Comparison of ENCODE assay signal across 8 cellular contexts in the genomic region with DNA sequence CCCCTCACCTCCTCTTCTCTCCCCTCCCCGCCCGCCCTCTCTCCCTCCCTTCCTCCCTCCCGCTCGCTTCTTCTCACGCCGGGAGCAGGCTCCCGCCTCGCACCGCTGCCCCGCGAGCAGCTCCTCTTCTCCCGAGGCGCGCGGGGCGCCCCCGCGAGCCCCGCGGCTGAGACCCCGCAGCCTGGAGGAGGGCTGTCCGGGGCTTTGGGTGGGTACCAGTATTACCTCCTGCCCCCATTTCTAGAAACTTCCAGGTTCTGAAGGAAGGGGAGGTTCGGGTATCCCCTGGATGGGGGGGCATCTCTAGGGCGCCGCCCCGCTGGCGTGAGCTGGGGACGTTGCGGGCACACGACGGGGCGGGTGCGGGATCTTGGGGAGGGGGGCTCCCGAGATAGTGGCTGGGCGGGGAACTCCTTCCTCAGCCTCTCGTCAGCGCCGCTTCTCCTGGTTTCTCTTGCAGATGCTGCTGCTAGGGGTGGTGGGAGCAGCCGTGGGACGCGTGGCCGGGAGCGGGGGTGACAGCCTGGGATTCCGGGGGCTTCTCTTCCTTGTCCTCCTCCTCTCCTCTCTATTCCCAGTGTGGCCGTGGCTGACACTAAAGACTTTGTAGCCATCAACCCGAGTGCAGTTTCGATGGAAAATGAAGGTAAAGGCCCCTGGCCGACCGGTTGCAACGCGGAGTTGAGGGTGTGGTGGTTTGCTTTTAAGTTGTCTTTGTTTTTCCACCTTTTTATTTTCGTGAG. TPM values are rescaled to one million over a fixed set of nuclear protein-coding genes. Genes with fewer than 3 reads are reported as not detected.
DNase-seq lines count a peak whose midpoint lies in the region; ATAC-seq lines count a peak whose summit lies in the region.

No MANE protein-coding gene starts in this region.

- H3K27me3 Mint-ChIP-seq in activated CD4-positive, alpha-beta T cell treated with anti-CD3 and anti-CD28 coated beads, Interleukin-2, amount 10 ng/mL, durations not matched to agents 24 days and 14 days: no peaks in the 10 kb centered on the region
- no peaks in the 10 kb centered on the region for H3K27me3 Mint-ChIP-seq in effector memory CD8-positive, alpha-beta T cell

- peak overlapping the region; percentile 94 for H3K18ac ChIP-seq in mesendoderm (ENCODE audit: low read length)

- no peaks in the 10 kb centered on the region for H3K9me3 ChIP-seq in Karpas-422 (ENCODE audit: low read length)

- intact Hi-C loops in activated CD4-positive, alpha-beta T cell treated with anti-CD3 and anti-CD28 coated beads, Interleukin-2, amount 10 ng/mL, durations not matched to agents 24 days and 14 days (cut with micrococcal nuclease): loop anchor here (2.0 to 5.0 kb wide), 2 partner anchors 54 to 782 kb away; no protein-coding TSS in a partner anchor

- no peaks in the 10 kb centered on the region for H3K9me2 ChIP-seq in Karpas-422 (replicated peaks; ENCODE audit: insufficient read depth, low read length)

- no peak overlapping the region for H2BK120ac ChIP-seq in mesendoderm (ENCODE audit: low read depth, low read length)

- DNase-seq in ELF-1 (ENCODE audit: low read depth, low spot score): peak; percentile 47
- DNase-seq in Karpas-422: peak; percentile 79
- peak; percentile 86 for DNase-seq in activated CD4-positive, alpha-beta T cell treated with anti-CD3 and anti-CD28 coated beads, Interleukin-2, amount 10 ng/mL, durations not matched to agents 24 days and 14 days
- DNase-seq in effector memory CD8-positive, alpha-beta T cell: peak; percentile 20 to 34 (median 33)
- no peak for DNase-seq in mesendoderm
- DNase-seq in stimulated activated CD8-positive, alpha-beta memory T cell treated with anti-CD3 and anti-CD28 coated beads, Interleukin-15, amount 100 ng/mL, for 24 hours (ENCODE audit: low read depth): peak; percentile 11
- no peak for DNase-seq in GM19240 (ENCODE audit: insufficient read length, low spot score)

- H3K27ac Mint-ChIP-seq in activated CD4-positive, alpha-beta T cell treated with anti-CD3 and anti-CD28 coated beads, Interleukin-2, amount 10 ng/mL, durations not matched to agents 24 days and 14 days: peak overlapping the region; percentile 94
- H3K27ac Mint-ChIP-seq in effector memory CD8-positive, alpha-beta T cell: peak overlapping the region; percentile 99

- peak overlapping the region; percentile 97 for H3K9ac ChIP-seq in Karpas-422 (ENCODE audit: low read length)
- peak overlapping the region; percentile 62 for H3K9ac ChIP-seq in mesendoderm (ENCODE audit: low read length)

- H3K36me3 Mint-ChIP-seq in activated CD4-positive, alpha-beta T cell treated with anti-CD3 and anti-CD28 coated beads, Interleukin-2, amount 10 ng/mL, durations not matched to agents 24 days and 14 days (ENCODE audit: low read depth): no peaks in the 10 kb centered on the region
- H3K36me3 Mint-ChIP-seq in effector memory CD8-positive, alpha-beta T cell (ENCODE audit: insufficient read depth): peaks cover 19% of the 10 kb centered on the region

- H3K36me3 ChIP-seq in Karpas-422 (ENCODE audit: insufficient read depth, low read length) (peaks cover 6% of the 10 kb centered on the region; the same call in 1 of the 2 replicates), mesendoderm (ENCODE audit: control insufficient read depth, insufficient read depth, low read length) (no peaks in the 10 kb centered on the region)

- peak overlapping the region; percentile 85 for H3K4me2 ChIP-seq in Karpas-422 (ENCODE audit: low read depth, low read length, poor library complexity, severe bottlenecking)
- H3K4me2 ChIP-seq in mesendoderm (ENCODE audit: low read length): peak overlapping the region; percentile 21

- peak overlapping the region; percentile 75 for H3K4me3 ChIP-seq in Karpas-422 (ENCODE audit: low read length)
- H3K4me3 ChIP-seq in mesendoderm (ENCODE audit: low read length): peak overlapping the region; percentile 16

- peak overlapping the region; percentile 78 for H3K56ac ChIP-seq in mesendoderm (ENCODE audit: low read length)

- H3K79me1 ChIP-seq in mesendoderm (ENCODE audit: low read length): no peaks in the 10 kb centered on the region

- H4K20me1 ChIP-seq in Karpas-422 (ENCODE audit: insufficient read depth, low read depth, low read length): peaks cover 23% of the 10 kb centered on the region

- no peak overlapping the region for H2BK15ac ChIP-seq in mesendoderm (replicated peaks; ENCODE audit: low read depth)

- peak overlapping the region; percentile 74 for H2BK5ac ChIP-seq in mesendoderm (ENCODE audit: low read length)

- no peak overlapping the region for H2AFZ ChIP-seq in Karpas-422 (ENCODE audit: low read length)

- no peak overlapping the region for H2AK5ac ChIP-seq in mesendoderm (ENCODE audit: low read length)

- H3K79me2 ChIP-seq in Karpas-422 (ENCODE audit: low read length): peaks cover 60% of the 10 kb centered on the region
- peaks cover 35% of the 10 kb centered on the region for H3K79me2 ChIP-seq in mesendoderm (ENCODE audit: control insufficient read depth, insufficient read depth, low read length)

- no peak overlapping the region for H4K8ac ChIP-seq in mesendoderm (ENCODE audit: low read depth, low read length)

- ATAC-seq in GM21528 (IDR thresholded peaks at IDR 0.05; ENCODE audit: low FRiP score, unreplicated experiment): peak; percentile 26
- ATAC-seq in effector memory CD8-positive, alpha-beta T cell (replicated peaks): peak; percentile 28

- H3K4me1 ChIP-seq in Karpas-422 (ENCODE audit: low read length) (peaks cover 39% of the 10 kb centered on the region), mesendoderm (ENCODE audit: control insufficient read depth, low read depth, low read length) (peaks cover 9% of the 10 kb centered on the region)

- H3K4me3 Mint-ChIP-seq in activated CD4-positive, alpha-beta T cell treated with anti-CD3 and anti-CD28 coated beads, Interleukin-2, amount 10 ng/mL, durations not matched to agents 24 days and 14 days: peak overlapping the region; percentile 97
- peak overlapping the region; percentile 94 for H3K4me3 Mint-ChIP-seq in effector memory CD8-positive, alpha-beta T cell

- H3K27ac ChIP-seq in Karpas-422 (ENCODE audit: low read length) (peak overlapping the region; percentile 92), mesendoderm (ENCODE audit: low read depth, low read length) (peak overlapping the region; percentile 85)

- peaks cover 35% of the 10 kb centered on the region for H3K4me1 Mint-ChIP-seq in activated CD4-positive, alpha-beta T cell treated with anti-CD3 and anti-CD28 coated beads, Interleukin-2, amount 10 ng/mL, durations not matched to agents 24 days and 14 days
- peaks cover 20 to 39% of the 10 kb centered on the region in 2 donors for H3K4me1 Mint-ChIP-seq in effector memory CD8-positive, alpha-beta T cell (ENCODE audit: low read depth in 2 of 2)

- H3K23ac ChIP-seq in mesendoderm (ENCODE audit: low read length): no peak overlapping the region

- H3K4ac ChIP-seq in mesendoderm (ENCODE audit: low read depth, low read length): peak overlapping the region; percentile 76

- H4K5ac ChIP-seq in mesendoderm (ENCODE audit: low read length): no peak overlapping the region

- H3K27me3 ChIP-seq in Karpas-422 (ENCODE audit: low read length) (no peaks in the 10 kb centered on the region), mesendoderm (ENCODE audit: insufficient read depth, low read length, poor library complexity) (no peaks in the 10 kb centered on the region)

- no CpG with 5 or more reads among the region's 52 CpGs for WGBS in mesendoderm (ENCODE audit: extremely low coverage, insufficient coverage, low lambda C conversion rate)

- H3K9me3 Mint-ChIP-seq in activated CD4-positive, alpha-beta T cell treated with anti-CD3 and anti-CD28 coated beads, Interleukin-2, amount 10 ng/mL, durations not matched to agents 24 days and 14 days: no peaks in the 10 kb centered on the region
- no peaks in the 10 kb centered on the region for H3K9me3 Mint-ChIP-seq in effector memory CD8-positive, alpha-beta T cell

RNA-seq across cellular contexts. Expression of a gene that starts 0.4 kb away (rescaled TPM):
- 133 and 179 TPM in 2 replicates for total RNA-seq in Karpas-422 (2014; rRNA removed; shearing (Covaris generic); ENCODE audit: low replicate concordance)
- total RNA-seq in activated CD4-positive, alpha-beta T cell treated with anti-CD3 and anti-CD28 coated beads, Interleukin-2, amount 10 ng/mL, durations not matched to agents 24 days and 14 days: 59.1 and 61.7 TPM in 2 replicates
- polyA plus RNA-seq in mesendoderm (2013, experiment 1 of 2): 38.4 TPM
- 38.1 TPM for polyA plus RNA-seq in mesendoderm (2013, experiment 2 of 2)

Comparison
In these comparisons a context has a peak if more than half of its experiments do, and no peak if none do; other contexts are left out.
1. DNase-seq: peak in ELF-1 (single experiment), Karpas-422 (single experiment), activated CD4-positive, alpha-beta T cell treated with anti-CD3 and anti-CD28 coated beads, Interleukin-2, amount 10 ng/mL, durations not matched to agents 24 days and 14 days (single experiment), effector memory CD8-positive, alpha-beta T cell (3 of 3) and stimulated activated CD8-positive, alpha-beta memory T cell treated with anti-CD3 and anti-CD28 coated beads, Interleukin-15, amount 100 ng/mL, for 24 hours (single experiment); none in mesendoderm (single experiment) and GM19240 (single experiment).